In genomic region chrX:7934026-7934425, GRCh38 we compare ENCODE assay signal across 7 cellular contexts.
"Had no signal": no experiment of that assay in that cellular context is flagged by ENCODE, and none has a peak within 500 bp of the region (broad histone marks: within the 10 kb centered on the region; RNA-seq: fewer than 3 reads in every experiment).

No MANE protein-coding gene starts in this region.

- ATAC-seq: GM12878 had no signal

- DNase-seq: GDM1, GF-D8 had no signal

- FAIRE-seq: G401.6, GM12878, GM12891, GM12892, GM18507 had no signal

- H3K4me3 ChIP-seq: GM12878 had no signal
